In the genomic region with DNA sequence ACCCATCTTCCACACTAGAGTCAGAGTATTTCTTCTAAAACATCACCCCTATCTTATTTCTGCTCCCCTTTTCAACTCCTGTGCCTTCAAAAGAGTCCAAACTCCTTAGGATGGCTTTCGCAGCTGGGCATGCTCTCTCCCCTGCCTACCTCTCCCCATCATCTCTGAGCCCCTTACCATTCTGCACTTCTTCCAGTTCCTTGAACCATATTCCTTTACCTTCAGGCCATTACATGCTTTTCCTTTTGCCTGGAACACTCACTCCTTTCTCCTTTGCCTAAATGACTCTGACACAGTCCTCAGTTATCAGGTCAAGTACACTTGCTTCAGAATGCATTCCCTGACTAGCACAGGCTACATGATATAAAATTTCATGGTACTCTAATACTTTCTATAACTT, we compare ENCODE assay signal across 40 cellular contexts. TPM values are rescaled to one million over a fixed set of nuclear protein-coding genes. Genes with fewer than 3 reads are reported as not detected.
"Had no signal": no experiment of that assay in that cellular context is flagged by ENCODE, and none has a peak within 500 bp of the region (broad histone marks: within the 10 kb centered on the region; RNA-seq: fewer than 3 reads in every experiment).

No MANE protein-coding gene starts in this region.

- H3K4me1 ChIP-seq: adrenal gland, body of pancreas, breast epithelium had no signal

- H3K27ac Mint-ChIP-seq: activated naive CD4-positive, alpha-beta T cell treated with anti-CD3 and anti-CD28 coated beads for 36 hours; activated naive CD4-positive, alpha-beta T cell treated with anti-CD3 and anti-CD28 coated beads, Interleukin-2, amount 10 ng/mL, durations not matched to agents 7 days and 5 days; activated naive CD4-positive, alpha-beta T cell treated with anti-CD3 and anti-CD28 coated beads, Interleukin-2, amount 50 U/mL, for 24 hours; activated naive CD4-positive, alpha-beta T cell treated with anti-CD3 and anti-CD28 coated beads, Interleukin-2, amount 50 U/mL, for 72 hours; activated naive CD8-positive, alpha-beta T cell; activated naive CD8-positive, alpha-beta T cell treated with anti-CD3 and anti-CD28 coated beads for 36 hours; activated naive CD8-positive, alpha-beta T cell treated with anti-CD3 and anti-CD28 coated beads, Interleukin-2, amount 10 ng/mL, durations not matched to agents 7 days and 5 days; activated naive CD8-positive, alpha-beta T cell treated with anti-CD3 and anti-CD28 coated beads, Interleukin-2, amount 50 U/mL, for 24 hours; activated T-cell treated with anti-CD3 and anti-CD28 coated beads, Interleukin-2, amount 50 U/mL, for 24 hours; activated T-cell treated with anti-CD3 and anti-CD28 coated beads, Interleukin-2, amount 50 U/mL, for 72 hours; activated T-helper 1 cell treated with anti-CD3 and anti-CD28 coated beads, Interleukin-12 subunit alpha, Interleukin-12 subunit beta, Interleukin-2, Interleukin-4 antibody, amounts not matched to agents 30 ng/mL and 10 ng/mL and 1 ng/mL, durations not matched to agents 14 hours and 24 hours and 36 hours; activated T-helper 17 cell treated with anti-CD3 and anti-CD28 coated beads, Interleukin-2, amount 50 U/mL, for 72 hours; activated T-helper 2 cell treated with anti-CD3 and anti-CD28 coated beads, Interferon-gamma antibody, Interleukin-2, Interleukin-4, amounts not matched to agents 10 μg/mL and 5 μg/mL and 100 μg/mL, durations not matched to agents 14 hours and 24 hours and 36 hours; brain had no signal

- H3K9me3 Mint-ChIP-seq: activated naive CD4-positive, alpha-beta T cell treated with anti-CD3 and anti-CD28 coated beads for 36 hours; activated naive CD4-positive, alpha-beta T cell treated with anti-CD3 and anti-CD28 coated beads, Interleukin-2, amount 10 ng/mL, durations not matched to agents 7 days and 5 days; activated naive CD4-positive, alpha-beta T cell treated with anti-CD3 and anti-CD28 coated beads, Interleukin-2, amount 50 U/mL, for 24 hours; activated naive CD4-positive, alpha-beta T cell treated with anti-CD3 and anti-CD28 coated beads, Interleukin-2, amount 50 U/mL, for 72 hours; activated naive CD8-positive, alpha-beta T cell treated with anti-CD3 and anti-CD28 coated beads for 36 hours; activated naive CD8-positive, alpha-beta T cell treated with anti-CD3 and anti-CD28 coated beads, Interleukin-2, amount 10 ng/mL, durations not matched to agents 7 days and 5 days; activated naive CD8-positive, alpha-beta T cell treated with anti-CD3 and anti-CD28 coated beads, Interleukin-2, amount 50 U/mL, for 24 hours; activated T-cell treated with anti-CD3 and anti-CD28 coated beads, Interleukin-2, amount 50 U/mL, for 24 hours; activated T-cell treated with anti-CD3 and anti-CD28 coated beads, Interleukin-2, amount 50 U/mL, for 4 hours; activated T-cell treated with anti-CD3 and anti-CD28 coated beads, Interleukin-2, amount 50 U/mL, for 72 hours; activated T-helper 1 cell treated with anti-CD3 and anti-CD28 coated beads, Interleukin-12 subunit alpha, Interleukin-12 subunit beta, Interleukin-2, Interleukin-4 antibody, amounts not matched to agents 30 ng/mL and 10 ng/mL and 1 ng/mL, durations not matched to agents 14 hours and 24 hours and 36 hours; activated T-helper 17 cell treated with anti-CD3 and anti-CD28 coated beads, Interleukin-2, amount 50 U/mL, for 72 hours; activated T-helper 2 cell treated with anti-CD3 and anti-CD28 coated beads, Interferon-gamma antibody, Interleukin-2, Interleukin-4, amounts not matched to agents 10 μg/mL and 5 μg/mL and 100 μg/mL, durations not matched to agents 14 hours and 24 hours and 36 hours; brain; central memory CD8-positive, alpha-beta T cell had no signal

- H3K27me3 ChIP-seq: adrenal gland, ascending aorta, body of pancreas, brain microvascular endothelial cell, breast epithelium had no signal

- H3K4me3 Mint-ChIP-seq: activated naive CD4-positive, alpha-beta T cell treated with anti-CD3 and anti-CD28 coated beads for 36 hours; activated naive CD4-positive, alpha-beta T cell treated with anti-CD3 and anti-CD28 coated beads, Interleukin-2, amount 10 ng/mL, durations not matched to agents 7 days and 5 days; activated naive CD4-positive, alpha-beta T cell treated with anti-CD3 and anti-CD28 coated beads, Interleukin-2, amount 50 U/mL, for 24 hours; activated naive CD8-positive, alpha-beta T cell; activated naive CD8-positive, alpha-beta T cell treated with anti-CD3 and anti-CD28 coated beads for 36 hours; activated naive CD8-positive, alpha-beta T cell treated with anti-CD3 and anti-CD28 coated beads, Interleukin-2, amount 10 ng/mL, durations not matched to agents 7 days and 5 days; activated naive CD8-positive, alpha-beta T cell treated with anti-CD3 and anti-CD28 coated beads, Interleukin-2, amount 50 U/mL, for 24 hours; activated T-cell treated with anti-CD3 and anti-CD28 coated beads, Interleukin-2, amount 50 U/mL, for 24 hours; activated T-cell treated with anti-CD3 and anti-CD28 coated beads, Interleukin-2, amount 50 U/mL, for 4 hours; activated T-cell treated with anti-CD3 and anti-CD28 coated beads, Interleukin-2, amount 50 U/mL, for 72 hours; activated T-helper 1 cell treated with anti-CD3 and anti-CD28 coated beads, Interleukin-12 subunit alpha, Interleukin-12 subunit beta, Interleukin-2, Interleukin-4 antibody, amounts not matched to agents 30 ng/mL and 10 ng/mL and 1 ng/mL, durations not matched to agents 14 hours and 24 hours and 36 hours; activated T-helper 17 cell treated with anti-CD3 and anti-CD28 coated beads, Interleukin-2, amount 50 U/mL, for 72 hours; brain; central memory CD8-positive, alpha-beta T cell had no signal

- DNase-seq: activated effector memory CD4-positive, alpha-beta T cell treated with anti-CD3 and anti-CD28 coated beads, Interleukin-2, amount 50 U/mL, for 16 hours; activated effector memory CD4-positive, alpha-beta T cell treated with Interleukin-2 at 50 U/mL for 16 hours; activated gamma-delta T cell; activated gamma-delta T cell treated with Interleukin-2 at 50 U/mL for 16 hours; activated naive CD4-positive, alpha-beta T cell; activated naive CD4-positive, alpha-beta T cell treated with anti-CD3 and anti-CD28 coated beads for 36 hours; activated naive CD4-positive, alpha-beta T cell treated with anti-CD3 and anti-CD28 coated beads, Interleukin-2, amount 10 ng/mL, durations not matched to agents 7 days and 5 days; activated naive CD4-positive, alpha-beta T cell treated with anti-CD3 and anti-CD28 coated beads, Interleukin-2, amount 50 U/mL, for 16 hours; activated naive CD4-positive, alpha-beta T cell treated with Interleukin-2 at 50 U/mL for 16 hours; activated naive CD8-positive, alpha-beta T cell treated with anti-CD3 and anti-CD28 coated beads for 36 hours; activated naive CD8-positive, alpha-beta T cell treated with anti-CD3 and anti-CD28 coated beads, Interleukin-2, amount 10 ng/mL, durations not matched to agents 7 days and 5 days; activated naive CD8-positive, alpha-beta T cell treated with anti-CD3 and anti-CD28 coated beads, Interleukin-2, amount 50 U/mL, for 24 hours; activated T-cell treated with anti-CD3 and anti-CD28 coated beads, Interleukin-2, amount 50 U/mL, for 1 hour; activated T-cell treated with anti-CD3 and anti-CD28 coated beads, Interleukin-2, amount 50 U/mL, for 24 hours; activated T-cell treated with anti-CD3 and anti-CD28 coated beads, Interleukin-2, amount 50 U/mL, for 4 hours; activated T-cell treated with anti-CD3 and anti-CD28 coated beads, Interleukin-2, amount 50 U/mL, for 48 hours; activated T-cell treated with anti-CD3 and anti-CD28 coated beads, Interleukin-2, amount 50 U/mL, for 72 hours; adrenal gland; amniotic stem cell; amygdala; anterior cingulate cortex; aorta; body of pancreas; brain microvascular endothelial cell; caudate nucleus; central memory CD4-positive, alpha-beta T cell; cerebellar nuclear complex had no signal

- H3K9me3 ChIP-seq: adrenal gland, ascending aorta, body of pancreas, breast epithelium had no signal

- H3K27me3 Mint-ChIP-seq: activated naive CD8-positive, alpha-beta T cell treated with anti-CD3 and anti-CD28 coated beads for 36 hours; central memory CD8-positive, alpha-beta T cell had no signal

- H3K36me3 ChIP-seq: adrenal gland, ascending aorta, brain microvascular endothelial cell, breast epithelium, cardiac muscle cell had no signal

- H3K4me3 ChIP-seq: adrenal gland, ascending aorta, body of pancreas, breast epithelium, cardiac muscle cell had no signal

- H3K36me3 Mint-ChIP-seq: activated naive CD4-positive, alpha-beta T cell treated with anti-CD3 and anti-CD28 coated beads, Interleukin-2, amount 10 ng/mL, durations not matched to agents 7 days and 5 days; activated naive CD4-positive, alpha-beta T cell treated with anti-CD3 and anti-CD28 coated beads, Interleukin-2, amount 50 U/mL, for 24 hours; activated naive CD4-positive, alpha-beta T cell treated with anti-CD3 and anti-CD28 coated beads, Interleukin-2, amount 50 U/mL, for 72 hours; activated naive CD8-positive, alpha-beta T cell; activated naive CD8-positive, alpha-beta T cell treated with anti-CD3 and anti-CD28 coated beads for 36 hours; activated naive CD8-positive, alpha-beta T cell treated with anti-CD3 and anti-CD28 coated beads, Interleukin-2, amount 10 ng/mL, durations not matched to agents 7 days and 5 days; brain had no signal

- ATAC-seq: activated naive CD4-positive, alpha-beta T cell treated with anti-CD3 and anti-CD28 coated beads, Interleukin-2, amount 50 U/mL, for 72 hours; activated naive CD8-positive, alpha-beta T cell treated with anti-CD3 and anti-CD28 coated beads, Interleukin-2, amount 50 U/mL, for 24 hours; activated T-cell treated with anti-CD3 and anti-CD28 coated beads, Interleukin-2, amount 50 U/mL, for 4 hours; activated T-cell treated with anti-CD3 and anti-CD28 coated beads, Interleukin-2, amount 50 U/mL, for 72 hours; activated T-helper 17 cell treated with anti-CD3 and anti-CD28 coated beads, Interleukin-2, amount 50 U/mL, for 72 hours; body of pancreas had no signal

- H3K4me1 Mint-ChIP-seq: activated naive CD4-positive, alpha-beta T cell treated with anti-CD3 and anti-CD28 coated beads, Interleukin-2, amount 10 ng/mL, durations not matched to agents 7 days and 5 days; activated naive CD4-positive, alpha-beta T cell treated with anti-CD3 and anti-CD28 coated beads, Interleukin-2, amount 50 U/mL, for 24 hours; activated naive CD8-positive, alpha-beta T cell treated with anti-CD3 and anti-CD28 coated beads for 36 hours; activated naive CD8-positive, alpha-beta T cell treated with anti-CD3 and anti-CD28 coated beads, Interleukin-2, amount 10 ng/mL, durations not matched to agents 7 days and 5 days; activated naive CD8-positive, alpha-beta T cell treated with anti-CD3 and anti-CD28 coated beads, Interleukin-2, amount 50 U/mL, for 24 hours; activated T-helper 17 cell treated with anti-CD3 and anti-CD28 coated beads, Interleukin-2, amount 50 U/mL, for 72 hours; brain; central memory CD8-positive, alpha-beta T cell had no signal

- FAIRE-seq: astrocyte, bronchial epithelial cell had no signal

- H3K27ac ChIP-seq: adrenal gland, ascending aorta, body of pancreas, brain microvascular endothelial cell, breast epithelium, cardiac muscle cell had no signal

RNA-seq across cellular contexts. Expression of gene APOB, which starts 22.4 kb away (rescaled TPM):
- total RNA-seq: activated naive CD4-positive, alpha-beta T cell treated with anti-CD3 and anti-CD28 coated beads for 36 hours; activated naive CD4-positive, alpha-beta T cell treated with anti-CD3 and anti-CD28 coated beads, Interleukin-2, amount 50 U/mL, for 72 hours; activated naive CD8-positive, alpha-beta T cell treated with anti-CD3 and anti-CD28 coated beads for 36 hours; activated naive CD8-positive, alpha-beta T cell treated with anti-CD3 and anti-CD28 coated beads, Interleukin-2, amount 10 ng/mL, durations not matched to agents 7 days and 5 days; activated T-cell treated with anti-CD3 and anti-CD28 coated beads, Interleukin-2, amount 50 U/mL, for 72 hours; activated T-helper 1 cell treated with anti-CD3 and anti-CD28 coated beads, Interleukin-12 subunit alpha, Interleukin-12 subunit beta, Interleukin-2, Interleukin-4 antibody, amounts not matched to agents 30 ng/mL and 10 ng/mL and 1 ng/mL, durations not matched to agents 14 hours and 24 hours and 36 hours; activated T-helper 17 cell treated with anti-CD3 and anti-CD28 coated beads, Interleukin-2, amount 50 U/mL, for 72 hours; activated T-helper 2 cell treated with anti-CD3 and anti-CD28 coated beads, Interferon-gamma antibody, Interleukin-2, Interleukin-4, amounts not matched to agents 10 μg/mL and 5 μg/mL and 100 μg/mL, durations not matched to agents 14 hours and 24 hours and 36 hours had no signal
